Comparison of ENCODE assay signal across 19 cellular contexts in the genomic region with DNA sequence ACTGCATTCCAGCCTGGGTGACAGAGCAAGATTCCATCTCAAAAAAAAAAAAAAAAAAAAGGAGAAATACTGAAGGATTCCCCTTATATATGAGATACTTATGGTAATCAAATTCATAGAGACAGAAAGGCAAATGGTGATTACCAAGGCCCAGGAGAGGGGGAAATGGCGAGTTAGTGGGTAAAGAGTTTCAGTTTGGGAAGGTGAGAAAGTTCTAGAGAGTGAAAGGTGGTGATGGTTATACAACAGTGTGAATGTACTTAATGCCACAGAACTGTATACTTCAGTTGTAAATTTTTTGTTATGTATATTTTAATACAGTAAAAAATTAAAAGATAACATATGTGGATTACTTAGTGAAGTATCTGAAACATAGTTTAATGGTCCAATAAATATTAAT.
DNase-seq lines count a peak whose midpoint lies in the region; ATAC-seq and TF ChIP-seq lines count a peak whose summit lies in the region.
"Had no signal": no experiment of that assay in that cellular context is flagged by ENCODE, and none has a peak within 500 bp of the region (broad histone marks: within the 10 kb centered on the region; RNA-seq: fewer than 3 reads in every experiment).

No MANE protein-coding gene starts in this region.

- no peaks in the 10 kb centered on the region for H4K20me1 ChIP-seq in hepatocyte (ENCODE audit: insufficient read depth, poor library complexity, severe bottlenecking)

- H3K79me2 ChIP-seq in hepatocyte, result no peaks in the 10 kb centered on the region

- H3K36me3 ChIP-seq in SJSA1 (peaks cover 6% of the 10 kb centered on the region; the same call in 1 of the 2 replicates), hepatocyte (replicated peaks; ENCODE audit: insufficient read depth, low read depth) (no peaks in the 10 kb centered on the region), Caco-2 (ENCODE audit: control insufficient read depth, insufficient read depth, low read length) (no peaks in the 10 kb centered on the region)
- H3K36me3 ChIP-seq: HAP-1 had no signal

- intact Hi-C loops in CD14-positive monocyte (cut with micrococcal nuclease) (no loop called here), Caco-2 (cut with micrococcal nuclease; ENCODE audit: unreplicated experiment) (no loop called here)

- 95% methylated on average over 1 of the region's 1 CpG for whole genome bisulfite sequencing in hepatocyte (ENCODE audit: low lambda C conversion rate, missing lambda C conversion rate)

- H3K9me3 Mint-ChIP-seq in CD14-positive monocyte (peaks cover 0 to 3% (median 0%) of the 10 kb centered on the region in 7 donors), HFFc6 (peaks cover 4% of the 10 kb centered on the region; the same call in 1 of the 2 replicates), Caco-2 (ENCODE audit: unreplicated experiment) (no peaks in the 10 kb centered on the region)
- H3K9me3 Mint-ChIP-seq: IgD-negative memory B cell had no signal

- no peak for ATAC-seq in GM21367 (IDR thresholded peaks at IDR 0.05; ENCODE audit: unreplicated experiment)

- no peaks in the 10 kb centered on the region for H3K27me3 Mint-ChIP-seq in CD14-positive monocyte (ENCODE audit: low read depth in 3 of 3)
- H3K27me3 Mint-ChIP-seq in HFFc6 (ENCODE audit: insufficient read depth), result no peaks in the 10 kb centered on the region
- no peaks in the 10 kb centered on the region for H3K27me3 Mint-ChIP-seq in Caco-2 (ENCODE audit: insufficient read depth, unreplicated experiment)
- H3K27me3 Mint-ChIP-seq: IgD-negative memory B cell had no signal

- H3K27ac Mint-ChIP-seq in CD14-positive monocyte (peak overlapping the region; percentile 84 to 95 (median 90)), HFFc6 (peak overlapping the region; percentile 83), Caco-2 (ENCODE audit: unreplicated experiment) (no peak overlapping the region)
- H3K27ac Mint-ChIP-seq: IgD-negative memory B cell had no signal

- DNase-seq in CD14-positive monocyte (ENCODE audit: low spot score) (no peak), HFFc6 (no peak), SJSA1 (ENCODE audit: low read depth in 1 of 2, low spot score in 2 of 2) (no peak), hepatocyte (ENCODE audit: low spot score) (no peak), amygdala (lab: John Stamatoyannopoulos, UW) (no peak), Caco-2 (no peak)
- DNase-seq: ACHN; C1 segment of cervical spinal cord; DMS79; Kasumi-1; NCI-H1417; NCI-H187; NCI-H2107; NCI-H510A; NCI-H748 treated with DMSO at 0.1 percent for 48 hours; NK-92 treated with Interleukin-12 subunit alpha and Interleukin-12 subunit beta, amount 100 ng/mL, for 24 hours had no signal

- H3K4me3 ChIP-seq in SJSA1 (no peak overlapping the region), hepatocyte (no peak overlapping the region), Caco-2 (ENCODE audit: low read depth, low read length) (no peak overlapping the region)
- H3K4me3 ChIP-seq: HAP-1 had no signal

- H3K36me3 Mint-ChIP-seq in CD14-positive monocyte, result peaks cover 12 to 24% of the 10 kb centered on the region in 2 donors
- peaks cover 46% of the 10 kb centered on the region for H3K36me3 Mint-ChIP-seq in HFFc6 (ENCODE audit: low read depth)
- H3K36me3 Mint-ChIP-seq in Caco-2 (ENCODE audit: insufficient read depth, unreplicated experiment), result no peaks in the 10 kb centered on the region

- peaks cover 16% of the 10 kb centered on the region for H3K4me1 Mint-ChIP-seq in CD14-positive monocyte
- H3K4me1 Mint-ChIP-seq in HFFc6 (ENCODE audit: low read depth), result peaks cover 62% of the 10 kb centered on the region
- H3K4me1 Mint-ChIP-seq in Caco-2 (ENCODE audit: low read depth, unreplicated experiment), result no peaks in the 10 kb centered on the region

- H3K9me3 ChIP-seq in SJSA1 (replicated peaks) (no peaks in the 10 kb centered on the region), hepatocyte (ENCODE audit: low read depth) (no peaks in the 10 kb centered on the region), Caco-2 (no peaks in the 10 kb centered on the region; the same call in 1 of the 2 replicates)

- H2AFZ ChIP-seq in hepatocyte, result no peak overlapping the region

- H3K9me2 ChIP-seq in hepatocyte (replicated peaks; ENCODE audit: insufficient read depth), result no peaks in the 10 kb centered on the region

- POLR2A ChIA-PET in Caco-2 (lab: Charles Lee), result no interaction called here

- H3K4me1 ChIP-seq in SJSA1 (replicated peaks) (peaks cover 16% of the 10 kb centered on the region), hepatocyte (ENCODE audit: insufficient read depth) (no peaks in the 10 kb centered on the region), Caco-2 (no peaks in the 10 kb centered on the region)
- H3K4me1 ChIP-seq: HAP-1 had no signal

- H3K27ac ChIP-seq in SJSA1 (peak overlapping the region; percentile 42; the same call in 1 of the 2 replicates), hepatocyte (peak overlapping the region; percentile 39)

- H3K4me3 Mint-ChIP-seq in CD14-positive monocyte, result no peak overlapping the region
- no peak overlapping the region for H3K4me3 Mint-ChIP-seq in HFFc6
- H3K4me3 Mint-ChIP-seq in Caco-2 (ENCODE audit: unreplicated experiment), result no peak overlapping the region
- H3K4me3 Mint-ChIP-seq: IgD-negative memory B cell had no signal

- no peak overlapping the region for H3K4me2 ChIP-seq in hepatocyte

- H3K27me3 ChIP-seq in SJSA1 (replicated peaks) (no peaks in the 10 kb centered on the region), hepatocyte (no peaks in the 10 kb centered on the region), Caco-2 (replicated peaks; ENCODE audit: control insufficient read depth, insufficient read depth, low read length) (no peaks in the 10 kb centered on the region)

- CTCF ChIA-PET in Caco-2 (lab: Charles Lee), result no interaction called here

- BruUV-seq in Caco-2 (replicated peaks; lab: Mats Ljungman, UMichigan), result no TSS peak

- TF ChIP-seq CTCF in CD14-positive monocyte (IDR thresholded peaks at IDR 0.05) (no peak), HFFc6 (IDR thresholded peaks at IDR 0.05) (no peak), hepatocyte (IDR thresholded peaks at IDR 0.05; ENCODE audit: poor library complexity) (no peak), Caco-2 (IDR thresholded peaks at IDR 0.05; ENCODE audit: insufficient read depth in 1 of 2, low read depth in 1 of 2, low read length in 1 of 2, severe bottlenecking in 1 of 2, unreplicated experiment in 1 of 2) (no peak)
